12 cellular contexts compared by ENCODE assay signal in genomic region chr9:2494571-2494970, GRCh38.
A peak's percentile ranks its signal among the peaks of the same experiment; 100 is the strongest.
DNase-seq lines count a peak whose midpoint lies in the region; ATAC-seq and TF ChIP-seq lines count a peak whose summit lies in the region.
"Had no signal": no experiment of that assay in that cellular context is flagged by ENCODE, and none has a peak within 500 bp of the region (broad histone marks: within the 10 kb centered on the region; RNA-seq: fewer than 3 reads in every experiment).

No MANE protein-coding gene starts in this region.

- no peak overlapping the region for H3K23ac ChIP-seq in mesendoderm (ENCODE audit: low read length)

- no peaks in the 10 kb centered on the region for H3K36me3 ChIP-seq in DOHH2 (ENCODE audit: control insufficient read depth, low read length)
- no peaks in the 10 kb centered on the region for H3K36me3 ChIP-seq in fibroblast of lung (ENCODE audit: control insufficient read depth, insufficient read depth, low read length)
- no peaks in the 10 kb centered on the region for H3K36me3 ChIP-seq in mesendoderm (ENCODE audit: control insufficient read depth, insufficient read depth, low read length)
- H3K36me3 ChIP-seq: right lobe of liver had no signal

- DNase-seq in MV-4-11 (lab: John Stamatoyannopoulos, UW), result peak; percentile 19
- peak; percentile 88 to 90 for DNase-seq in fibroblast of lung (ENCODE audit: low read depth in 2 of 2)
- peak; percentile 93 for DNase-seq in mesendoderm
- no peak for DNase-seq in activated CD4-positive, alpha-beta T cell treated with anti-CD3 and anti-CD28 coated beads for 48 hours
- no peak for DNase-seq in effector memory CD8-positive, alpha-beta T cell
- DNase-seq: activated CD4-positive, CD25-positive, alpha-beta regulatory T cell treated with anti-CD3 and anti-CD28 coated beads, Interleukin-2, amount 50 U/mL, for 72 hours; activated naive CD4-positive, alpha-beta T cell treated with Interleukin-2 at 50 U/mL for 16 hours; left colon; right lobe of liver had no signal

- no peak overlapping the region for H3K4ac ChIP-seq in mesendoderm (ENCODE audit: low read depth, low read length)

- no peak overlapping the region for H3K56ac ChIP-seq in mesendoderm (ENCODE audit: low read length)

- H3K27ac Mint-ChIP-seq in effector memory CD8-positive, alpha-beta T cell, result no peak overlapping the region

- H2AK5ac ChIP-seq in mesendoderm (ENCODE audit: low read length), result no peak overlapping the region

- H3K4me1 Mint-ChIP-seq in effector memory CD8-positive, alpha-beta T cell (ENCODE audit: low read depth in 2 of 2), result no peaks in the 10 kb centered on the region

- ATAC-seq in GM21717 (IDR thresholded peaks at IDR 0.05; ENCODE audit: unreplicated experiment), result no peak
- no peak for ATAC-seq in HG03097 (IDR thresholded peaks at IDR 0.05; ENCODE audit: low FRiP score, unreplicated experiment)
- ATAC-seq in effector memory CD8-positive, alpha-beta T cell (replicated peaks), result no peak
- ATAC-seq: left colon, right lobe of liver had no signal

- WGBS in mesendoderm (ENCODE audit: extremely low coverage, insufficient coverage, low lambda C conversion rate), result no CpG with 5 or more reads among the region's 2 CpGs

- H3K79me2 ChIP-seq in DOHH2 (ENCODE audit: control insufficient read depth, low read length) (no peaks in the 10 kb centered on the region), fibroblast of lung (ENCODE audit: control insufficient read depth, insufficient read depth, low read length) (no peaks in the 10 kb centered on the region), mesendoderm (ENCODE audit: control insufficient read depth, insufficient read depth, low read length) (no peaks in the 10 kb centered on the region)

- no peak overlapping the region for H2BK5ac ChIP-seq in mesendoderm (ENCODE audit: low read length)

- H3K9ac ChIP-seq in fibroblast of lung (ENCODE audit: insufficient read depth, low read length), result no peak overlapping the region
- H3K9ac ChIP-seq in mesendoderm (ENCODE audit: low read length), result no peak overlapping the region

- H3K27me3 ChIP-seq in DOHH2 (ENCODE audit: control insufficient read depth, low read length) (no peaks in the 10 kb centered on the region), fibroblast of lung (ENCODE audit: control insufficient read depth, insufficient read depth, low read length) (no peaks in the 10 kb centered on the region), mesendoderm (ENCODE audit: insufficient read depth, low read length, poor library complexity) (no peaks in the 10 kb centered on the region)
- H3K27me3 ChIP-seq: right lobe of liver had no signal

- H3K4me3 ChIP-seq in DOHH2 (ENCODE audit: low read length), result no peak overlapping the region
- no peak overlapping the region for H3K4me3 ChIP-seq in fibroblast of lung (replicated peaks in 1 of 4; ENCODE audit: control extremely low read depth in 1 of 4, insufficient read depth in 1 of 4, low read depth in 3 of 4, low read length in 4 of 4)
- H3K4me3 ChIP-seq in mesendoderm (ENCODE audit: low read length), result no peak overlapping the region
- H3K4me3 ChIP-seq: right lobe of liver had no signal

- no peak overlapping the region for H3K4me3 Mint-ChIP-seq in effector memory CD8-positive, alpha-beta T cell

- H3K27ac ChIP-seq in DOHH2 (ENCODE audit: low read depth, low read length) (peak overlapping the region; percentile 93), fibroblast of lung (ENCODE audit: insufficient read depth, low read length) (no peak overlapping the region), mesendoderm (ENCODE audit: low read depth, low read length) (no peak overlapping the region)
- H3K27ac ChIP-seq: right lobe of liver had no signal

- H4K20me1 ChIP-seq in DOHH2 (ENCODE audit: control insufficient read depth, insufficient read depth, low read depth, low read length) (no peaks in the 10 kb centered on the region), fibroblast of lung (ENCODE audit: control insufficient read depth, extremely low read depth, insufficient read depth, low read length) (no peaks in the 10 kb centered on the region)

- H3K9me3 ChIP-seq in DOHH2 (ENCODE audit: control insufficient read depth, insufficient read depth, low read length) (no peaks in the 10 kb centered on the region), fibroblast of lung (ENCODE audit: control insufficient read depth, insufficient read depth, low read depth, low read length) (no peaks in the 10 kb centered on the region)
- H3K9me3 ChIP-seq: right lobe of liver had no signal

- no peak overlapping the region for H2BK120ac ChIP-seq in mesendoderm (ENCODE audit: low read depth, low read length)

- peaks cover 62% of the 10 kb centered on the region for H3K4me1 ChIP-seq in DOHH2 (ENCODE audit: control insufficient read depth, low read length)
- no peaks in the 10 kb centered on the region for H3K4me1 ChIP-seq in fibroblast of lung (ENCODE audit: control insufficient read depth, extremely low read depth, insufficient read depth, low read length)
- H3K4me1 ChIP-seq in mesendoderm (ENCODE audit: control insufficient read depth, low read depth, low read length), result peaks cover 6% of the 10 kb centered on the region
- H3K4me1 ChIP-seq: right lobe of liver had no signal

- H3K18ac ChIP-seq in mesendoderm (ENCODE audit: low read length), result no peak overlapping the region

- H2BK15ac ChIP-seq in mesendoderm (replicated peaks; ENCODE audit: low read depth), result peak overlapping the region; percentile 23

- no peaks in the 10 kb centered on the region for H3K9me3 Mint-ChIP-seq in effector memory CD8-positive, alpha-beta T cell

- TF ChIP-seq CTCF in DOHH2 (IDR thresholded peaks at IDR 0.05; ENCODE audit: low read depth, low read length, poor library complexity, severe bottlenecking) (no peak), fibroblast of lung (conservative IDR thresholded peaks at IDR 0.05 in 1 of 2, IDR thresholded peaks at IDR 0.05 in 1 of 2; ENCODE audit: low read depth in 1 of 2, low read length in 2 of 2) (no peak)

- H3K79me1 ChIP-seq in mesendoderm (ENCODE audit: low read length), result no peaks in the 10 kb centered on the region

- no peaks in the 10 kb centered on the region for H3K36me3 Mint-ChIP-seq in effector memory CD8-positive, alpha-beta T cell (ENCODE audit: insufficient read depth)

- H3K27me3 Mint-ChIP-seq in effector memory CD8-positive, alpha-beta T cell, result peaks cover 12 to 14% of the 10 kb centered on the region in 2 donors

- H3F3A ChIP-seq in DOHH2 (ENCODE audit: control insufficient read depth, insufficient read depth), result peaks cover 11% of the 10 kb centered on the region

- H4K8ac ChIP-seq in mesendoderm (ENCODE audit: low read depth, low read length), result no peak overlapping the region

- H2AFZ ChIP-seq in fibroblast of lung (ENCODE audit: low read length), result no peak overlapping the region

- no peaks in the 10 kb centered on the region for H3K9me2 ChIP-seq in DOHH2 (replicated peaks; ENCODE audit: control insufficient read depth, low read length)

- peak overlapping the region; percentile 58; the same call in 1 of the 2 replicates for H3K4me2 ChIP-seq in DOHH2 (ENCODE audit: low read length)
- H3K4me2 ChIP-seq in fibroblast of lung (ENCODE audit: extremely low read depth, insufficient read depth, low read length), result no peak overlapping the region
- no peak overlapping the region for H3K4me2 ChIP-seq in mesendoderm (ENCODE audit: low read length)

- H4K5ac ChIP-seq in mesendoderm (ENCODE audit: low read length), result no peak overlapping the region

Comparison
In these comparisons a context has a peak if more than half of its experiments do, and no peak if none do; other contexts are left out.
1. DNase-seq: peak in MV-4-11 (single experiment), fibroblast of lung (2 of 2) and mesendoderm (single experiment); none in activated CD4-positive, alpha-beta T cell treated with anti-CD3 and anti-CD28 coated beads for 48 hours (single experiment) and effector memory CD8-positive, alpha-beta T cell (0 of 3).